Comparison of ENCODE assay signal across 10 cellular contexts in genomic region chr1:29415156-29415830, GRCh38.
DNase-seq lines count a peak whose midpoint lies in the region; ATAC-seq lines count a peak whose summit lies in the region.
"Had no signal": no experiment of that assay in that cellular context is flagged by ENCODE, and none has a peak within 500 bp of the region (broad histone marks: within the 10 kb centered on the region; RNA-seq: fewer than 3 reads in every experiment).

No MANE protein-coding gene starts in this region.

- peak overlapping the region; percentile 26 for H3K23ac ChIP-seq in neuronal stem cell (ENCODE audit: low read depth, low read length, poor library complexity)

- H3K27ac ChIP-seq in neuronal stem cell (replicated peaks; ENCODE audit: low read length) = no peak overlapping the region
- H3K27ac ChIP-seq: tibial nerve had no signal

- H3K4me1 ChIP-seq in neuronal stem cell (ENCODE audit: control insufficient read depth in 2 of 2, insufficient read depth in 1 of 2, low read depth in 1 of 2, low read length in 2 of 2) = peaks cover 0 to 4% of the 10 kb centered on the region in 2 donors

- peak overlapping the region; percentile 77 for H2BK15ac ChIP-seq in neuronal stem cell (ENCODE audit: low read length)

- H3K9ac ChIP-seq in neuronal stem cell (ENCODE audit: low read depth, low read length, poor library complexity) = peak overlapping the region; percentile 26

- no peaks in the 10 kb centered on the region for H3K79me1 ChIP-seq in neuronal stem cell (ENCODE audit: low read depth, low read length)

- peak overlapping the region; percentile 80 for H2AK5ac ChIP-seq in neuronal stem cell (ENCODE audit: low read depth, low read length)

- ATAC-seq in HG03108 (IDR thresholded peaks at IDR 0.05; ENCODE audit: unreplicated experiment) (no peak), GM18520 (IDR thresholded peaks at IDR 0.05; ENCODE audit: unreplicated experiment) (no peak)
- ATAC-seq: left ventricle myocardium superior had no signal

- H4K91ac ChIP-seq in neuronal stem cell (ENCODE audit: low read depth, low read length, poor library complexity) = no peak overlapping the region

- H2BK12ac ChIP-seq in neuronal stem cell (ENCODE audit: low read length) = no peak overlapping the region

- H3K4me2 ChIP-seq in neuronal stem cell (ENCODE audit: insufficient read depth, low read length, poor library complexity, severe bottlenecking) = no peak overlapping the region

- no peak overlapping the region for H2BK120ac ChIP-seq in neuronal stem cell (ENCODE audit: low read depth, low read length)

- H4K8ac ChIP-seq in neuronal stem cell (ENCODE audit: low read depth, low read length) = no peak overlapping the region

- no peak overlapping the region for H3K4me3 ChIP-seq in neuronal stem cell (ENCODE audit: low read length in 2 of 2)
- H3K4me3 ChIP-seq: tibial nerve had no signal

- no CpG with 5 or more reads among the region's 9 CpGs for WGBS in neuronal stem cell (ENCODE audit: extremely low coverage in 2 of 2, insufficient read length in 2 of 2, insufficient replicate concordance in 1 of 2), 2 donors

- no peak overlapping the region for H3K14ac ChIP-seq in neuronal stem cell (ENCODE audit: low read length)

- no peaks in the 10 kb centered on the region for H3K36me3 ChIP-seq in neuronal stem cell (replicated peaks in 1 of 2; ENCODE audit: control insufficient read depth in 2 of 2, insufficient read depth in 2 of 2, low read length in 2 of 2)
- H3K36me3 ChIP-seq: tibial nerve had no signal

- H2AFZ ChIP-seq in neuronal stem cell (ENCODE audit: low read length) = no peak overlapping the region

- no peaks in the 10 kb centered on the region for H3K9me3 ChIP-seq in neuronal stem cell (replicated peaks in 1 of 2; ENCODE audit: control insufficient read depth in 2 of 2, insufficient read depth in 1 of 2, low read depth in 1 of 2, low read length in 2 of 2)

- H3K4ac ChIP-seq in neuronal stem cell (ENCODE audit: low read length) = peak overlapping the region; percentile 55

- no peaks in the 10 kb centered on the region for H3K27me3 ChIP-seq in neuronal stem cell (ENCODE audit: control insufficient read depth in 3 of 3, insufficient read depth in 3 of 3, low read depth in 1 of 3, low read length in 3 of 3)

- H3K18ac ChIP-seq in neuronal stem cell (ENCODE audit: low read length) = peak overlapping the region; percentile 51

- DNase-seq in DMS79 treated with DMSO at 0.1 percent for 48 hours (lab: John Stamatoyannopoulos, UW) = peak; percentile 27
- no peak for DNase-seq in DMS79 (lab: John Stamatoyannopoulos, UW)
- peak; percentile 41 for DNase-seq in NCI-H1092 (lab: John Stamatoyannopoulos, UW)
- DNase-seq in astrocyte of the hippocampus (ENCODE audit: low read depth, low spot score) = peak; percentile 28
- DNase-seq in neuronal stem cell (ENCODE audit: low spot score) = no peak
- DNase-seq in GM19240 (ENCODE audit: insufficient read length, low spot score) = no peak
- DNase-seq: left ventricle myocardium superior had no signal

- no peak overlapping the region for H2BK5ac ChIP-seq in neuronal stem cell (ENCODE audit: low read length)

Comparison
In these comparisons a context has a peak if more than half of its experiments do, and no peak if none do; other contexts are left out.
1. DNase-seq: peak in DMS79 treated with DMSO at 0.1 percent for 48 hours (single experiment), NCI-H1092 (single experiment) and astrocyte of the hippocampus (single experiment); none in DMS79 (single experiment), neuronal stem cell (single experiment) and GM19240 (single experiment).